In genomic region chr1:200415693-200416593, GRCh38 we compare ENCODE assay signal across 8 cellular contexts.
DNase-seq lines count a peak whose midpoint lies in the region; TF ChIP-seq lines count a peak whose summit lies in the region.

No MANE protein-coding gene starts in this region.

- H3K27ac ChIP-seq in HEK293 (ENCODE audit: extremely low read depth, low read depth, low read length): no peak overlapping the region

- POLR2A ChIA-PET in HEK293 (lab: Yijun Ruan, JAX): interaction anchor here (0.9 kb wide), 1 partner anchor 9 kb away, joined by 4 read pairs; no protein-coding TSS in a partner anchor

- peaks cover 2% of the 10 kb centered on the region; the same call in 1 of the 2 replicates for H3K4me1 ChIP-seq in HEK293 (ENCODE audit: control insufficient read depth, insufficient read depth, low read length)

- DNase-seq in GM12865 (ENCODE audit: low read depth) (peak; percentile 70), NCI-H226 (peak; percentile 89), fibroblast of the conjunctiva (ENCODE audit: low read depth) (peak; percentile 92), stromal cell of bone marrow (ENCODE audit: low read depth) (peak; percentile 94), 8988T (no peak), D341Med (ENCODE audit: low spot score) (no peak), NAMALWA (ENCODE audit: low spot score) (no peak)

- H3K9me3 ChIP-seq in HEK293 (ENCODE audit: control insufficient read depth, insufficient read depth, low read depth, low read length): no peaks in the 10 kb centered on the region

- TF ChIP-seq CTCF in GM12865 (IDR thresholded peaks at IDR 0.05; ENCODE audit: insufficient read depth, low read depth, low read length, missing control alignments) (no peak), HEK293 (tag by site-specific recombination; IDR thresholded peaks at IDR 0.05) (no peak)

- H3K4me3 ChIP-seq in GM12865 (ENCODE audit: low read depth, low read length) (peak overlapping the region; percentile 38), HEK293 (ENCODE audit: low read depth, low read length) (no peak overlapping the region)

- CTCF ChIA-PET in HEK293 (lab: Yijun Ruan, JAX): interaction anchor here (0.6 to 1.4 kb wide), 3 partner anchors 61 to 609 kb away, joined by 3 to 4 read pairs (median 3); no protein-coding TSS in a partner anchor

- H3K36me3 ChIP-seq in HEK293 (ENCODE audit: control insufficient read depth in 2 of 2, insufficient read depth in 1 of 2, low read length in 2 of 2): no peaks in the 10 kb centered on the region

TF ChIP-seq in HEK293, 187 proteins besides CTCF, POLR2A, EP300 and RAD21:
- TF ChIP-seq ZNF692 (tag by site-specific recombination; IDR thresholded peaks at IDR 0.05) (0 out of 2 replicates have a peak, but pooled peaks have one; percentile 32), ZNF596 (tag by site-specific recombination; IDR thresholded peaks at IDR 0.05) (no peak), ZNF660 (tag by site-specific recombination; IDR thresholded peaks at IDR 0.05) (0 out of 2 replicates have a peak, but pooled peaks have one; percentile 36), ZNF626 (tag by site-specific recombination; IDR thresholded peaks at IDR 0.05) (no peak), PRDM10 (tag by site-specific recombination; IDR thresholded peaks at IDR 0.05) (peak; percentile 87), SCRT2 (tag by site-specific recombination; IDR thresholded peaks at IDR 0.05) (no peak), ZNF629 (tag by site-specific recombination; IDR thresholded peaks at IDR 0.05) (peak; percentile 51; the same call in 1 of the 2 replicates), PRDM6 (tag by site-specific recombination; IDR thresholded peaks at IDR 0.05) (peak; percentile 50; the same call in 1 of the 2 replicates), ZNF114 (tag by site-specific recombination; IDR thresholded peaks at IDR 0.05) (no peak), ZNF423 (tag by site-specific recombination; IDR thresholded peaks at IDR 0.05) (no peak), ZNF335 (tag by site-specific recombination; conservative IDR thresholded peaks at IDR 0.05) (0 out of 2 replicates have a peak, but pooled peaks have one; percentile 1), REPIN1 (tag by site-specific recombination; IDR thresholded peaks at IDR 0.05; ENCODE audit: low read depth) (no peak)

Comparison
In these comparisons a context has a peak if more than half of its experiments do, and no peak if none do; other contexts are left out.
1. DNase-seq: peak in GM12865 (single experiment), NCI-H226 (single experiment), fibroblast of the conjunctiva (single experiment) and stromal cell of bone marrow (single experiment); none in 8988T (single experiment), D341Med (single experiment) and NAMALWA (single experiment).